1 cellular context compared by ENCODE assay signal in genomic region chr16:85569615-85570212, GRCh38.
A peak's percentile ranks its signal among the peaks of the same experiment; 100 is the strongest.
TF ChIP-seq lines count a peak whose summit lies in the region.

No MANE protein-coding gene starts in this region.

TF ChIP-seq in K562, 482 proteins besides CTCF, POLR2A, EP300 and RAD21 (continued from another document and continues in another):
- no peak for TF ChIP-seq NR0B1 (IDR thresholded peaks at IDR 0.05; ENCODE audit: partially characterized antibody)
- peak; percentile 38; the same call in 1 of the 2 replicates for TF ChIP-seq PML (IDR thresholded peaks at IDR 0.05; ENCODE audit: low read length)
- no peak for TF ChIP-seq CBFA2T3 (IDR thresholded peaks at IDR 0.05)
- TF ChIP-seq EGR1 (conservative IDR thresholded peaks at IDR 0.05): no peak
- TF ChIP-seq BMI1 (IDR thresholded peaks at IDR 0.05; ENCODE audit: low read length): no peak
- no peak for TF ChIP-seq HDAC3 (IDR thresholded peaks at IDR 0.05; ENCODE audit: borderline replicate concordance, partially characterized antibody)
- no peak for TF ChIP-seq PTTG1 (tag; IDR thresholded peaks at IDR 0.05; ENCODE audit: low read depth)
- peak; percentile 79 for TF ChIP-seq VEZF1 (CRISPR knock-in tag; IDR thresholded peaks at IDR 0.05)
- peak; percentile 64; the same call in 1 of the 2 replicates for TF ChIP-seq GABPB1 (CRISPR knock-in tag; IDR thresholded peaks at IDR 0.05)
- no peak for TF ChIP-seq ZBTB8A (IDR thresholded peaks at IDR 0.05; ENCODE audit: partially characterized antibody)
- no peak for TF ChIP-seq MCM5 (IDR thresholded peaks at IDR 0.05; ENCODE audit: low read depth)
- 0 out of 2 replicates have a peak, but pooled peaks have one; percentile 8 for TF ChIP-seq USF1 (CRISPR knock-in tag; IDR thresholded peaks at IDR 0.05)
- TF ChIP-seq RBM22 (IDR thresholded peaks at IDR 0.05; ENCODE audit: low read depth, low read length, poor library complexity, severe bottlenecking): peak; percentile 59
- TF ChIP-seq, protein P1, sequence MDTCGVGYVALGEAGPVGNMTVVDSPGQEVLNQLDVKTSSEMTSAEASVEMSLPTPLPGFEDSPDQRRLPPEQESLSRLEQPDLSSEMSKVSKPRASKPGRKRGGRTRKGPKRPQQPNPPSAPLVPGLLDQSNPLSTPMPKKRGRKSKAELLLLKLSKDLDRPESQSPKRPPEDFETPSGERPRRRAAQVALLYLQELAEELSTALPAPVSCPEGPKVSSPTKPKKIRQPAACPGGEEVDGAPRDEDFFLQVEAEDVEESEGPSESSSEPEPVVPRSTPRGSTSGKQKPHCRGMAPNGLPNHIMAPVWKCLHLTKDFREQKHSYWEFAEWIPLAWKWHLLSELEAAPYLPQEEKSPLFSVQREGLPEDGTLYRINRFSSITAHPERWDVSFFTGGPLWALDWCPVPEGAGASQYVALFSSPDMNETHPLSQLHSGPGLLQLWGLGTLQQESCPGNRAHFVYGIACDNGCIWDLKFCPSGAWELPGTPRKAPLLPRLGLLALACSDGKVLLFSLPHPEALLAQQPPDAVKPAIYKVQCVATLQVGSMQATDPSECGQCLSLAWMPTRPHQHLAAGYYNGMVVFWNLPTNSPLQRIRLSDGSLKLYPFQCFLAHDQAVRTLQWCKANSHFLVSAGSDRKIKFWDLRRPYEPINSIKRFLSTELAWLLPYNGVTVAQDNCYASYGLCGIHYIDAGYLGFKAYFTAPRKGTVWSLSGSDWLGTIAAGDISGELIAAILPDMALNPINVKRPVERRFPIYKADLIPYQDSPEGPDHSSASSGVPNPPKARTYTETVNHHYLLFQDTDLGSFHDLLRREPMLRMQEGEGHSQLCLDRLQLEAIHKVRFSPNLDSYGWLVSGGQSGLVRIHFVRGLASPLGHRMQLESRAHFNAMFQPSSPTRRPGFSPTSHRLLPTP (IDR thresholded peaks at IDR 0.05; ENCODE audit: borderline replicate concordance, extremely low read depth, insufficient read length): no peak
- TF ChIP-seq ZNF436 (CRISPR knock-in tag; IDR thresholded peaks at IDR 0.05): no peak
- peak; percentile 55 for TF ChIP-seq NBN (IDR thresholded peaks at IDR 0.05; ENCODE audit: low read depth)
- peak; percentile 50; the same call in 1 of the 2 replicates for TF ChIP-seq CBFB (CRISPR knock-in tag; IDR thresholded peaks at IDR 0.05)
- TF ChIP-seq KDM5B (IDR thresholded peaks at IDR 0.05; ENCODE audit: insufficient replicate concordance, low read depth, low read length): peak; percentile 30
- no peak for TF ChIP-seq ZHX1 (conservative IDR thresholded peaks at IDR 0.05; ENCODE audit: low read length)
- no peak for TF ChIP-seq ZNF778 (CRISPR knock-in tag; IDR thresholded peaks at IDR 0.05)
- no peak for TF ChIP-seq ZNF644 (tag; IDR thresholded peaks at IDR 0.05; ENCODE audit: low read depth)
- TF ChIP-seq GABPA (tag; conservative IDR thresholded peaks at IDR 0.05; ENCODE audit: low read depth): peak; percentile 74
- peak; percentile 60 for TF ChIP-seq HMGN3 (IDR thresholded peaks at IDR 0.05; ENCODE audit: borderline replicate concordance, extremely low read depth, insufficient read length, low read depth, low read length)
- TF ChIP-seq PYGO2 (tag; IDR thresholded peaks at IDR 0.05): no peak
- TF ChIP-seq MYC (IDR thresholded peaks at IDR 0.05; ENCODE audit: low read depth, low read length): 0 out of 2 replicates have a peak, but pooled peaks have one; percentile 35
- no peak for TF ChIP-seq MYC (CRISPR knock-in tag; IDR thresholded peaks at IDR 0.05; ENCODE audit: borderline replicate concordance, low read depth)
- 0 out of 2 replicates have a peak, but pooled peaks have one; percentile 1 for TF ChIP-seq SMC3 (conservative IDR thresholded peaks at IDR 0.05; ENCODE audit: insufficient read depth, low read depth, low read length)
- TF ChIP-seq ZNF696 (CRISPR knock-in tag; conservative IDR thresholded peaks at IDR 0.05): no peak
- TF ChIP-seq HMGXB4 (CRISPR knock-in tag; IDR thresholded peaks at IDR 0.05): no peak
- TF ChIP-seq ILK (tag; IDR thresholded peaks at IDR 0.05; ENCODE audit: borderline replicate concordance, low read depth): no peak
- TF ChIP-seq TOE1 (IDR thresholded peaks at IDR 0.05; ENCODE audit: borderline replicate concordance): no peak
- no peak for TF ChIP-seq TOE1 (CRISPR knock-in tag; IDR thresholded peaks at IDR 0.05; ENCODE audit: borderline replicate concordance, low read depth)
- no peak for TF ChIP-seq ZNF780A (CRISPR knock-in tag; IDR thresholded peaks at IDR 0.05)
- TF ChIP-seq NRF1 (conservative IDR thresholded peaks at IDR 0.05 in 1 of 2, IDR thresholded peaks at IDR 0.05 in 1 of 2): peak; percentile 58; a peak in 2 of 4 replicates
- no peak for TF ChIP-seq XRCC4 (IDR thresholded peaks at IDR 0.05; ENCODE audit: extremely low read depth, insufficient read depth, insufficient read length)
- TF ChIP-seq NFE2L1 (tag; IDR thresholded peaks at IDR 0.05; ENCODE audit: borderline replicate concordance, low read depth): no peak
- TF ChIP-seq FOXM1 (IDR thresholded peaks at IDR 0.05; ENCODE audit: low read depth): no peak
- TF ChIP-seq FOXM1 (CRISPR knock-in tag; IDR thresholded peaks at IDR 0.05; ENCODE audit: low read depth): 0 out of 2 replicates have a peak, but pooled peaks have one; percentile 2
- no peak for TF ChIP-seq COPS2 (conservative IDR thresholded peaks at IDR 0.05)
- peak; percentile 47; the same call in 1 of the 2 replicates for TF ChIP-seq CREB1 (IDR thresholded peaks at IDR 0.05)
- TF ChIP-seq CREB1 (CRISPR knock-in tag; IDR thresholded peaks at IDR 0.05): no peak
- peak; percentile 78 for TF ChIP-seq SUPT5H (IDR thresholded peaks at IDR 0.05)
- TF ChIP-seq, protein P2, sequence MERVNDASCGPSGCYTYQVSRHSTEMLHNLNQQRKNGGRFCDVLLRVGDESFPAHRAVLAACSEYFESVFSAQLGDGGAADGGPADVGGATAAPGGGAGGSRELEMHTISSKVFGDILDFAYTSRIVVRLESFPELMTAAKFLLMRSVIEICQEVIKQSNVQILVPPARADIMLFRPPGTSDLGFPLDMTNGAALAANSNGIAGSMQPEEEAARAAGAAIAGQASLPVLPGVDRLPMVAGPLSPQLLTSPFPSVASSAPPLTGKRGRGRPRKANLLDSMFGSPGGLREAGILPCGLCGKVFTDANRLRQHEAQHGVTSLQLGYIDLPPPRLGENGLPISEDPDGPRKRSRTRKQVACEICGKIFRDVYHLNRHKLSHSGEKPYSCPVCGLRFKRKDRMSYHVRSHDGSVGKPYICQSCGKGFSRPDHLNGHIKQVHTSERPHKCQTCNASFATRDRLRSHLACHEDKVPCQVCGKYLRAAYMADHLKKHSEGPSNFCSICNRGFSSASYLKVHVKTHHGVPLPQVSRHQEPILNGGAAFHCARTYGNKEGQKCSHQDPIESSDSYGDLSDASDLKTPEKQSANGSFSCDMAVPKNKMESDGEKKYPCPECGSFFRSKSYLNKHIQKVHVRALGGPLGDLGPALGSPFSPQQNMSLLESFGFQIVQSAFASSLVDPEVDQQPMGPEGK (CRISPR knock-in tag; IDR thresholded peaks at IDR 0.05; ENCODE audit: borderline replicate concordance): no peak
- TF ChIP-seq CEBPG (CRISPR knock-in tag; IDR thresholded peaks at IDR 0.05): 0 out of 2 replicates have a peak, but pooled peaks have one; percentile 29
- TF ChIP-seq CEBPG (tag; conservative IDR thresholded peaks at IDR 0.05 in 1 of 2, IDR thresholded peaks at IDR 0.05 in 1 of 2): no peak
- no peak for TF ChIP-seq ZNF830 (CRISPR knock-in tag; IDR thresholded peaks at IDR 0.05)
- no peak for TF ChIP-seq RERE (CRISPR knock-in tag; IDR thresholded peaks at IDR 0.05; ENCODE audit: borderline replicate concordance)
